In genomic region chr2:102048465-102048864, GRCh38 we compare ENCODE assay signal across 18 cellular contexts. TPM values are rescaled to one million over a fixed set of nuclear protein-coding genes. Genes with fewer than 3 reads are reported as not detected.
DNase-seq lines count a peak whose midpoint lies in the region; ATAC-seq and TF ChIP-seq lines count a peak whose summit lies in the region.
"Had no signal": no experiment of that assay in that cellular context is flagged by ENCODE, and none has a peak within 500 bp of the region (broad histone marks: within the 10 kb centered on the region; RNA-seq: fewer than 3 reads in every experiment).

No MANE protein-coding gene starts in this region.

- peak overlapping the region; percentile 51 for H3K27ac Mint-ChIP-seq in HFFc6
- peak overlapping the region; percentile 49 for H3K27ac Mint-ChIP-seq in chondrocyte (ENCODE audit: unreplicated experiment)
- H3K27ac Mint-ChIP-seq in CD4-positive, alpha-beta T cell = no peak overlapping the region
- H3K27ac Mint-ChIP-seq: activated naive CD4-positive, alpha-beta T cell treated with anti-CD3 and anti-CD28 coated beads, Interleukin-2, amount 50 U/mL, for 72 hours; GM23338; T-helper 17 cell had no signal

- H3K36me3 ChIP-seq in lung (ENCODE audit: control insufficient read depth in 2 of 2, insufficient read depth in 2 of 2, low read length in 2 of 2) = no peaks in the 10 kb centered on the region
- H3K36me3 ChIP-seq in thyroid gland = no peaks in the 10 kb centered on the region
- H3K36me3 ChIP-seq: BLaER1 treated with 17β-estradiol and CSF1 and Interleukin-3, amounts not matched to agents 10 nM and 100 nM had no signal

- H3K4me3 ChIP-seq in lung = no peak overlapping the region
- no peak overlapping the region for H3K4me3 ChIP-seq in thyroid gland (replicated peaks in 1 of 3)
- H3K4me3 ChIP-seq: BLaER1 treated with 17β-estradiol and CSF1 and Interleukin-3, amounts not matched to agents 10 nM and 100 nM; GM23338 had no signal

- H3K27ac ChIP-seq in lung (ENCODE audit: low read depth in 1 of 2, low read length in 1 of 2) (peak overlapping the region in 1 of 2 donors; percentile 14), thyroid gland (peak overlapping the region in 1 of 3 donors; percentile 51)
- H3K27ac ChIP-seq in CD4-positive, alpha-beta T cell (ENCODE audit: low read depth, low read length) = no peak overlapping the region
- H3K27ac ChIP-seq: BLaER1 treated with 17β-estradiol and CSF1 and Interleukin-3, amounts not matched to agents 10 nM and 100 nM; KMS-11 had no signal

- intact Hi-C loops in thyroid gland (cut with DNase I) = no loop called here
- intact Hi-C loops in CD4-positive, alpha-beta T cell (cut with DNase I, micrococcal nuclease) = no loop called here

- H3K4me1 Mint-ChIP-seq in HFFc6 (ENCODE audit: low read depth) (peaks cover 70% of the 10 kb centered on the region), chondrocyte (ENCODE audit: low read depth) (peaks cover 81% of the 10 kb centered on the region)
- H3K4me1 Mint-ChIP-seq in CD4-positive, alpha-beta T cell (ENCODE audit: low read depth) = peaks cover 7% of the 10 kb centered on the region

- H3K4me3 Mint-ChIP-seq in HFFc6 = peak overlapping the region; percentile 27; the same call in 1 of the 2 replicates
- H3K4me3 Mint-ChIP-seq in chondrocyte (ENCODE audit: unreplicated experiment) = no peak overlapping the region
- no peak overlapping the region for H3K4me3 Mint-ChIP-seq in CD4-positive, alpha-beta T cell
- H3K4me3 Mint-ChIP-seq: GM23338, T-helper 17 cell had no signal

- H3K9me3 Mint-ChIP-seq in HFFc6 = peaks cover 3% of the 10 kb centered on the region; the same call in 1 of the 2 replicates
- H3K9me3 Mint-ChIP-seq in chondrocyte (ENCODE audit: low read depth) = no peaks in the 10 kb centered on the region
- no peaks in the 10 kb centered on the region for H3K9me3 Mint-ChIP-seq in CD4-positive, alpha-beta T cell
- H3K9me3 Mint-ChIP-seq: activated naive CD4-positive, alpha-beta T cell treated with anti-CD3 and anti-CD28 coated beads, Interleukin-2, amount 50 U/mL, for 72 hours; GM23338 had no signal

- DNase-seq in HFFc6 (peak; percentile 55), chondrocyte (ENCODE audit: low spot score) (no peak), lung (ENCODE audit: low spot score) (no peak), thyroid gland (peak; percentile 35 to 40), DMS79 (lab: John Stamatoyannopoulos, UW) (no peak), 8988T (no peak)
- no peak for DNase-seq in CD4-positive, alpha-beta T cell
- DNase-seq: activated CD4-positive, alpha-beta T cell treated with anti-CD3 and anti-CD28 coated beads for 1 hour; NCI-H1694; NCI-H69; nucleus accumbens; T-helper 17 cell had no signal

- H3K9me3 ChIP-seq in lung (ENCODE audit: control insufficient read depth in 2 of 2, insufficient read depth in 1 of 2, low read length in 1 of 2) = no peaks in the 10 kb centered on the region
- H3K9me3 ChIP-seq in thyroid gland = no peaks in the 10 kb centered on the region
- H3K9me3 ChIP-seq in CD4-positive, alpha-beta T cell (ENCODE audit: control insufficient read depth, low read length) = no peaks in the 10 kb centered on the region

- H3K4me1 ChIP-seq in lung (ENCODE audit: control insufficient read depth in 2 of 2, insufficient read depth in 2 of 2, low read length in 2 of 2) (peaks cover 11 to 20% of the 10 kb centered on the region in 2 donors), thyroid gland (peaks cover 12 to 61% of the 10 kb centered on the region in 2 donors)

- no peaks in the 10 kb centered on the region for H3K27me3 ChIP-seq in lung (ENCODE audit: control insufficient read depth, insufficient read depth)
- H3K27me3 ChIP-seq in thyroid gland = no peaks in the 10 kb centered on the region
- H3K27me3 ChIP-seq in CD4-positive, alpha-beta T cell (ENCODE audit: control insufficient read depth, insufficient read depth, low read length) = no peaks in the 10 kb centered on the region

- POLR2A ChIA-PET in CD4-positive, alpha-beta T cell (lab: Charles Lee) = no interaction called here

- ATAC-seq in lung (ENCODE audit: insufficient read depth, low FRiP score) = peak; percentile 42
- no peak for ATAC-seq in CD4-positive, alpha-beta T cell (ENCODE audit: poor library complexity)
- no peak for ATAC-seq in GM21717 (IDR thresholded peaks at IDR 0.05; ENCODE audit: unreplicated experiment)
- ATAC-seq: activated naive CD4-positive, alpha-beta T cell treated with anti-CD3 and anti-CD28 coated beads, Interleukin-2, amount 50 U/mL, for 72 hours; GM23338; T-helper 17 cell had no signal

- TF ChIP-seq CTCF in HFFc6 (IDR thresholded peaks at IDR 0.05) (no peak), chondrocyte (IDR thresholded peaks at IDR 0.05) (no peak), lung (IDR thresholded peaks at IDR 0.05; ENCODE audit: control extremely low read depth, extremely low read depth) (no peak), thyroid gland (IDR thresholded peaks at IDR 0.05) (no peak)
- TF ChIP-seq CTCF in CD4-positive, alpha-beta T cell (IDR thresholded peaks at IDR 0.05) = no peak

- 0 out of 2 replicates have a peak, but pooled peaks cover 4% of the 10 kb centered on the region for H3K36me3 Mint-ChIP-seq in HFFc6 (ENCODE audit: low read depth)
- no peaks in the 10 kb centered on the region for H3K36me3 Mint-ChIP-seq in chondrocyte (ENCODE audit: low read depth)
- no peaks in the 10 kb centered on the region for H3K36me3 Mint-ChIP-seq in CD4-positive, alpha-beta T cell (ENCODE audit: low read depth)

- no peaks in the 10 kb centered on the region for H3K27me3 Mint-ChIP-seq in HFFc6 (ENCODE audit: insufficient read depth)
- no peaks in the 10 kb centered on the region for H3K27me3 Mint-ChIP-seq in chondrocyte (ENCODE audit: low read depth)
- H3K27me3 Mint-ChIP-seq in CD4-positive, alpha-beta T cell = peaks cover 23% of the 10 kb centered on the region

- CTCF ChIA-PET in CD4-positive, alpha-beta T cell (lab: Charles Lee) = no interaction called here

- WGBS in lung, 2 donors = 69 to 84% methylated on average over 8 of the region's 8 CpGs
- WGBS in thyroid gland, 2 donors = 56 to 60% methylated on average over 8 of the region's 8 CpGs

- TF ChIP-seq POLR2A in thyroid gland (IDR thresholded peaks at IDR 0.05) = no peak

RNA-seq across cellular contexts. Expression of gene IL1R2, which starts 56.7 kb away (rescaled TPM):
- total RNA-seq in HFFc6 (2021; fragmentation: NEBNext Ultra II Directional; extraction: Animal tissue kit (Norgen Biotek cat#: 25700)) = under 1 TPM in 2 of 6 experiments, not detected in 4; 0.25 to 0.36 TPM
- not detected in 3 replicates for total RNA-seq in chondrocyte
- 100 to 1,000 TPM in 1 of 2 donors, 1 to 10 TPM in 1; 7.3 to 119 TPM for total RNA-seq in lung
- 100 to 1,000 TPM in 1 of 2 donors, 1 to 10 TPM in 1; 9.2 to 902 TPM for polyA plus RNA-seq in lung
- total RNA-seq in thyroid gland = 1 to 10 TPM; 2.7 to 6.1 (median 3.6) TPM
- under 1 TPM; 0.31 to 0.47 TPM for total RNA-seq in CD4-positive, alpha-beta T cell
- total RNA-seq: cerebellum, GM23338 had no signal
- polyA plus RNA-seq: GM23338 had no signal

Comparison
In these comparisons a context has a peak if more than half of its experiments do, and no peak if none do; other contexts are left out.
1. DNase-seq: peak in HFFc6 (single experiment) and thyroid gland (2 of 2); none in chondrocyte (single experiment), lung (single experiment), CD4-positive, alpha-beta T cell (0 of 10), DMS79 (single experiment) and 8988T (single experiment).